8 cellular contexts compared by ENCODE assay signal in genomic region chrX:53421125-53421524, GRCh38. TPM values are rescaled to one million over a fixed set of nuclear protein-coding genes. Genes with fewer than 3 reads are reported as not detected.
A peak's percentile ranks its signal among the peaks of the same experiment; 100 is the strongest.
DNase-seq lines count a peak whose midpoint lies in the region; ATAC-seq, FAIRE-seq and TF ChIP-seq lines count a peak whose summit lies in the region.

No MANE protein-coding gene starts in this region.

- TF ChIP-seq CTCF in heart left ventricle (IDR thresholded peaks at IDR 0.05) (no peak), kidney (IDR thresholded peaks at IDR 0.05; ENCODE audit: borderline replicate concordance, extremely low read depth, insufficient read depth) (no peak), tibial nerve (IDR thresholded peaks at IDR 0.05) (no peak), upper lobe of left lung (IDR thresholded peaks at IDR 0.05) (no peak)

- DNase-seq in heart left ventricle (no peak), Right ventricle myocardium superior (no peak), kidney (no peak), tibial nerve (ENCODE audit: low spot score in 2 of 2) (no peak), upper lobe of left lung (no peak), NCI-H2029 (lab: John Stamatoyannopoulos, UW) (no peak)
- DNase-seq in activated naive CD4-positive, alpha-beta T cell treated with anti-CD3 and anti-CD28 coated beads, Interleukin-2, amount 50 U/mL, for 72 hours (ENCODE audit: low spot score in 2 of 2) = no peak

- no peaks in the 10 kb centered on the region for H3K9me3 Mint-ChIP-seq in activated naive CD4-positive, alpha-beta T cell treated with anti-CD3 and anti-CD28 coated beads, Interleukin-2, amount 50 U/mL, for 72 hours

- H3K9ac ChIP-seq in kidney (ENCODE audit: low read length in 2 of 2) = peak overlapping the region in 1 of 2 donors; percentile 71

- no peak for FAIRE-seq in kidney (lab: Jason Lieb, UNC)

- TF ChIP-seq POLR2A in heart left ventricle (IDR thresholded peaks at IDR 0.05) (no peak), tibial nerve (IDR thresholded peaks at IDR 0.05) (no peak), upper lobe of left lung (IDR thresholded peaks at IDR 0.05) (no peak)

- H3K4me1 ChIP-seq in heart left ventricle (peaks cover 0 to 23% (median 10%) of the 10 kb centered on the region in 12 donors), kidney (ENCODE audit: control insufficient read depth in 1 of 2, insufficient read depth in 1 of 2, low read depth in 1 of 2, low read length in 2 of 2) (peaks cover 0 to 9% of the 10 kb centered on the region in 2 donors), tibial nerve (peaks cover 0 to 24% (median 12%) of the 10 kb centered on the region in 4 donors), upper lobe of left lung (peaks cover 9 to 28% (median 11%) of the 10 kb centered on the region in 4 donors)

- H3K27ac ChIP-seq in heart left ventricle (no peak overlapping the region), kidney (ENCODE audit: low read depth in 2 of 2, low read length in 2 of 2) (no peak overlapping the region), tibial nerve (peak overlapping the region in 1 of 4 donors; percentile 94), upper lobe of left lung (peak overlapping the region in 1 of 4 donors; percentile 95)

- H3K9me3 ChIP-seq in heart left ventricle (no peaks in the 10 kb centered on the region), kidney (ENCODE audit: control insufficient read depth in 1 of 2, low read length in 2 of 2) (no peaks in the 10 kb centered on the region), tibial nerve (no peaks in the 10 kb centered on the region), upper lobe of left lung (no peaks in the 10 kb centered on the region)

- H3K36me3 ChIP-seq in heart left ventricle (no peaks in the 10 kb centered on the region), kidney (ENCODE audit: control insufficient read depth in 1 of 2, insufficient read depth in 2 of 2, low read length in 2 of 2) (no peaks in the 10 kb centered on the region), tibial nerve (no peaks in the 10 kb centered on the region), upper lobe of left lung (peaks cover 0 to 3% (median 0%) of the 10 kb centered on the region in 4 donors)

- no peaks in the 10 kb centered on the region for H3K27me3 ChIP-seq in heart left ventricle
- H3K27me3 ChIP-seq in tibial nerve = no peaks in the 10 kb centered on the region
- H3K27me3 ChIP-seq in upper lobe of left lung = no peaks in the 10 kb centered on the region

- peak overlapping the region in 8 of 12 donors; percentile 68 to 84 (median 74) for H3K4me3 ChIP-seq in heart left ventricle
- H3K4me3 ChIP-seq in kidney (ENCODE audit: low read length in 2 of 2) = peak overlapping the region; percentile 3 to 84
- peak overlapping the region in 3 of 4 donors; percentile 65 to 82 (median 67) for H3K4me3 ChIP-seq in tibial nerve
- peak overlapping the region in 2 of 4 donors; percentile 69 to 79 for H3K4me3 ChIP-seq in upper lobe of left lung

- WGBS in heart left ventricle, 4 donors = 34 to 53% (median 38%) methylated on average over 2 of the region's 2 CpGs
- WGBS in tibial nerve, 2 donors = 20 to 34% methylated on average over 1 to 2 of the region's 2 CpGs
- 22 to 44% methylated on average over 1 to 2 of the region's 2 CpGs for WGBS in upper lobe of left lung, 2 donors

- intact Hi-C loops in heart left ventricle (cut with DNase I) (loop anchor here in 1 of 10 donors (10.0 kb wide), 1 partner anchor 136 kb away; the partner anchor contains the start of gene IQSEC2), Right ventricle myocardium superior (cut with DNase I) (no loop called here), kidney (cut with DNase I) (no loop called here)

- TF ChIP-seq EP300 in tibial nerve (IDR thresholded peaks at IDR 0.05) (no peak), upper lobe of left lung (IDR thresholded peaks at IDR 0.05) (no peak)

- H3K27ac Mint-ChIP-seq in activated naive CD4-positive, alpha-beta T cell treated with anti-CD3 and anti-CD28 coated beads, Interleukin-2, amount 50 U/mL, for 72 hours = peak overlapping the region; percentile 89 to 100

- ATAC-seq in heart left ventricle (no peak), Right ventricle myocardium superior (ENCODE audit: poor library complexity) (no peak), upper lobe of left lung (ENCODE audit: low FRiP score in 2 of 2) (no peak), GM19395 (IDR thresholded peaks at IDR 0.05; ENCODE audit: unreplicated experiment) (no peak)
- no peak for ATAC-seq in activated naive CD4-positive, alpha-beta T cell treated with anti-CD3 and anti-CD28 coated beads, Interleukin-2, amount 50 U/mL, for 72 hours

- peaks cover 16 to 17% of the 10 kb centered on the region in 2 donors for H3K36me3 Mint-ChIP-seq in activated naive CD4-positive, alpha-beta T cell treated with anti-CD3 and anti-CD28 coated beads, Interleukin-2, amount 50 U/mL, for 72 hours

RNA-seq across cellular contexts. Expression of gene SMC1A, which starts 1.3 kb away (rescaled TPM):
- 10 to 100 TPM; 25.3 to 64.6 (median 36.4) TPM for total RNA-seq in heart left ventricle
- polyA plus RNA-seq in heart left ventricle = 10 to 100 TPM; 13.6 to 21.3 TPM
- 36.6 TPM for total RNA-seq in Right ventricle myocardium superior
- total RNA-seq in activated naive CD4-positive, alpha-beta T cell treated with anti-CD3 and anti-CD28 coated beads, Interleukin-2, amount 50 U/mL, for 72 hours = 100 to 1,000 TPM; 119 to 152 TPM
- total RNA-seq in kidney = 59.0 TPM
- polyA plus RNA-seq in kidney (ENCODE audit: insufficient read depth, low read depth, low replicate concordance) = 6.2 TPM
- total RNA-seq in tibial nerve = 10 to 100 TPM; 22.4 to 64.3 (median 27.4) TPM
- 10 to 100 TPM; 27.2 to 49.3 (median 42.5) TPM for total RNA-seq in upper lobe of left lung

RNA-seq across cellular contexts. Expression of gene RIBC1, which starts 1.5 kb away (rescaled TPM):
- total RNA-seq in heart left ventricle (1 to 10 TPM in 2 of 9 donors, under 1 TPM in 7; 0.28 to 1.7 (median 0.63) TPM), Right ventricle myocardium superior (0.38 TPM), kidney (2.5 TPM), tibial nerve (1 to 10 TPM in 1 of 4 donors, under 1 TPM in 2, not detected in 1; 0.42 to 2.5 (median 0.44) TPM), upper lobe of left lung (10 to 100 TPM in 2 of 6 donors, 1 to 10 TPM in 3, under 1 TPM in 1; 0.94 to 21.8 (median 5.4) TPM)
- polyA plus RNA-seq in heart left ventricle (under 1 TPM; 0.50 to 0.61 TPM), kidney (ENCODE audit: insufficient read depth, low read depth, low replicate concordance) (6.4 TPM)
- total RNA-seq in activated naive CD4-positive, alpha-beta T cell treated with anti-CD3 and anti-CD28 coated beads, Interleukin-2, amount 50 U/mL, for 72 hours = 1 to 10 TPM in 1 of 2 donors, under 1 TPM in 1; 0.80 to 1.7 TPM

RNA-seq across cellular contexts. Expression of gene HSD17B10, which starts 13.0 kb away (rescaled TPM):
- total RNA-seq in heart left ventricle (100 to 1,000 TPM in 3 of 9 donors, 10 to 100 TPM in 6; 49.7 to 118 (median 93.2) TPM), Right ventricle myocardium superior (113 TPM), kidney (95.2 TPM), tibial nerve (100 to 1,000 TPM in 1 of 4 donors, 10 to 100 TPM in 3; 68.1 to 137 (median 86.0) TPM), upper lobe of left lung (10 to 100 TPM in 5 of 6 donors, 1 to 10 TPM in 1; 7.3 to 71.3 (median 45.3) TPM)
- polyA plus RNA-seq in heart left ventricle (100 to 1,000 TPM in 1 of 2 donors, 10 to 100 TPM in 1; 94.3 to 169 TPM), kidney (ENCODE audit: insufficient read depth, low read depth, low replicate concordance) (255 TPM)
- 100 to 1,000 TPM in 1 of 2 donors, 10 to 100 TPM in 1; 86.3 to 116 TPM for total RNA-seq in activated naive CD4-positive, alpha-beta T cell treated with anti-CD3 and anti-CD28 coated beads, Interleukin-2, amount 50 U/mL, for 72 hours
